Comparison of ENCODE assay signal across 12 cellular contexts in the genomic region with DNA sequence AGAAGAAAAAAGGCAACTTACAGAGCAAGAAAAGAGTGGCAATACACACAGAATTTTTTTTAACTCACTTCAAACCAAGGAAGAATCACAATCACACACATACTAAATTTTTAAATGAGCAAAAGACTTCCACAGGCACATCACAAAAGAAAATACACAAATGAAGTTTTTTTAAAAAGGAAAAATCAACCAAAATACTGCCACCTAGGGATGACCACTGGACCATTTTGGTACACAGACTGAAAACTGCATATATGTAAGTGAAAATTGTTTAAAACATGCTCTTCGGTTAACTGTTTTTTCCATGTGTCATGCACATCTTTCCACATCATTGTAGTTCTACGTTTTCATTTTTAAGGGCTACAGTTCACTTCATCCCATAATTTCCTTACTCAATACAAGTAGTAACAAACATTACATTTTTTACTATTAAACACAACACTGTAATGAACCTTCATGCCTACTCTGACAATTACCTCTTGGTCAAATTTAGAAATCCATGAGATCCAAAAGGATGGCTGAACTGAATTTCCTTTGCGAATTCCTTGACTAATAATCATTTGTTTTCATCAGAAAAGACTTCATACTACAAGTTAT.
DNase-seq lines count a peak whose midpoint lies in the region; ATAC-seq and TF ChIP-seq lines count a peak whose summit lies in the region.
"Had no signal": no experiment of that assay in that cellular context is flagged by ENCODE, and none has a peak within 500 bp of the region (broad histone marks: within the 10 kb centered on the region; RNA-seq: fewer than 3 reads in every experiment).

No MANE protein-coding gene starts in this region.

- peak in 1 of 2 donors; percentile 17 for DNase-seq in cardiac muscle cell (ENCODE audit: low read depth in 1 of 2, low spot score in 1 of 2)
- no peak for DNase-seq in left cardiac atrium
- peak; percentile 35 for DNase-seq in OCI-M1 (lab: John Stamatoyannopoulos, UW)
- DNase-seq in epithelial cell of proximal tubule (ENCODE audit: low read depth), result no peak
- DNase-seq in tibial artery, result no peak
- no peak for DNase-seq in DMS53 (lab: John Stamatoyannopoulos, UW)
- DNase-seq in NCI-H1417 treated with DMSO at 0.1 percent for 48 hours (lab: John Stamatoyannopoulos, UW), result no peak
- DNase-seq in DMS 273 (lab: John Stamatoyannopoulos, UW; ENCODE audit: unreplicated experiment), result no peak
- DNase-seq: NCI-H1436, occipital lobe, T1000, transverse colon had no signal

- no peak overlapping the region for H3K27ac ChIP-seq in cardiac muscle cell
- no peak overlapping the region for H3K27ac ChIP-seq in tibial artery
- H3K27ac ChIP-seq: transverse colon had no signal

- H3K9me3 ChIP-seq in cardiac muscle cell (ENCODE audit: low read depth) (no peaks in the 10 kb centered on the region), tibial artery (peaks cover 0 to 5% (median 0%) of the 10 kb centered on the region in 3 donors)
- H3K9me3 ChIP-seq: transverse colon had no signal

- H3K4me3 ChIP-seq in cardiac muscle cell (no peak overlapping the region), epithelial cell of proximal tubule (ENCODE audit: low read depth, low read length) (no peak overlapping the region), tibial artery (no peak overlapping the region)
- H3K4me3 ChIP-seq: transverse colon had no signal

- TF ChIP-seq CTCF in cardiac muscle cell (IDR thresholded peaks at IDR 0.05; ENCODE audit: low read depth, low read length) (peak; percentile 47), epithelial cell of proximal tubule (conservative IDR thresholded peaks at IDR 0.05; ENCODE audit: low read depth, low read length) (peak; percentile 62), tibial artery (IDR thresholded peaks at IDR 0.05) (no peak)

- intact Hi-C loops in left cardiac atrium (cut with DNase I), result no loop called here
- intact Hi-C loops in tibial artery (cut with DNase I; ENCODE audit: low total_unique reads), result no loop called here

- H3K4me1 ChIP-seq in cardiac muscle cell (ENCODE audit: low read depth) (no peaks in the 10 kb centered on the region), tibial artery (peaks cover 0 to 9% (median 1%) of the 10 kb centered on the region in 4 donors)
- H3K4me1 ChIP-seq: transverse colon had no signal

- H3K27me3 ChIP-seq in cardiac muscle cell, result no peaks in the 10 kb centered on the region
- H3K27me3 ChIP-seq in tibial artery, result no peaks in the 10 kb centered on the region
- H3K27me3 ChIP-seq: transverse colon had no signal

- ATAC-seq in left cardiac atrium, result no peak

- H3K36me3 ChIP-seq in cardiac muscle cell (no peaks in the 10 kb centered on the region), tibial artery (no peaks in the 10 kb centered on the region)
- H3K36me3 ChIP-seq: transverse colon had no signal

Comparison
In these comparisons a context has a peak if more than half of its experiments do, and no peak if none do; other contexts are left out.
1. CTCF ChIP-seq: peak in cardiac muscle cell (single experiment) and epithelial cell of proximal tubule (single experiment); none in tibial artery (0 of 2).